ENCODE assay signal across 14 cellular contexts in the genomic region with DNA sequence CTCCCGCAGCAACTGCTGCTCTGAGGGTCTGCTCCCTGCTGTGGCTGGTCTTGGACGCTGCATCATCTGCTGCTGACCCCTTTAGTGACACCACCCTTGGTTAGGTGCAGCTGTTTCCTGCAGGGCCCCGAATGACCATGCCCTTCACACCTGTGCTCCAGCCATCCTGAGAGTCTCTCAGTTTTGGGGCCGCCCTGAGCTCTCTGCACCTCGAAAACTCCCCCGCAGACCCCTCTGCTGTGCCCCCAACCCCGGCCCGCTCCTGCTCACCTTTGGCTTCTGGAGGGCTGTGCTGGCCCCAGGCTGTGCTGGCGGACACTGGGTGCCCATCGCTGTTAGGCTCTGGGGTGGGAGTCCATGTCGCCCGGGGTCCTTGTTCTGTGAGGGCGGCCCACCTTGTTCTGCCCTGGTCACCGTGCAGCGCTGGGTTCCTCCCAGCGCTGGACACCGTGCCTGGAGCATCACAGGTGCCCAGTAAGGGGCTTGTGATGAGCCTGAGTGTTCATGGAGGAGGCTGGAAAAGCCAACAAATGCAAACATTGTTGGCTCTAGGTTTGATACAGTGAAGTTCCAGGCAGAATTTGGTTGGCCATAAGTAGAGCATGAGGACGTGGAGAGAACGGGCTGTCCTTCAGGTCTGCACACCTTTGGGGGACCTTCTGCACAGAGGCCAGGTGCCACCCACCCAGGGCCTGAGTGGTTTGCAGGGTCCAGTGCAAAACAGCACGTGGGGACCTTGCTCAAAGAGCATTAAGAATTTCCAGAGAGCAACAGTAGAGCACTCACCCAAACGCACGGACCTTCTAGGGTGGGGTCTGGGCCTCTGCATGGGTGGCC. TPM values are rescaled to one million over a fixed set of nuclear protein-coding genes. Genes with fewer than 3 reads are reported as not detected.
A peak's percentile ranks its signal among the peaks of the same experiment; 100 is the strongest.
DNase-seq lines count a peak whose midpoint lies in the region; ATAC-seq, FAIRE-seq and TF ChIP-seq lines count a peak whose summit lies in the region.
"Had no signal": no experiment of that assay in that cellular context is flagged by ENCODE, and none has a peak within 500 bp of the region (broad histone marks: within the 10 kb centered on the region; RNA-seq: fewer than 3 reads in every experiment).

No MANE protein-coding gene starts in this region.

- FAIRE-seq in kidney (lab: Jason Lieb, UNC) = no peak

- no peaks in the 10 kb centered on the region for H3K4me1 ChIP-seq in Peyer's patch
- H3K4me1 ChIP-seq in kidney (ENCODE audit: control insufficient read depth in 1 of 2, insufficient read depth in 1 of 2, low read depth in 1 of 2, low read length in 2 of 2) = no peaks in the 10 kb centered on the region
- peaks cover 0 to 26% (median 25%) of the 10 kb centered on the region in 4 donors for H3K4me1 ChIP-seq in sigmoid colon
- H3K4me1 ChIP-seq: adrenal gland, HAP-1, prostate gland had no signal

- no peak for DNase-seq in activated CD8-positive, alpha-beta memory T cell treated with anti-CD3 and anti-CD28 coated beads, Interleukin-2, amount 10 ng/mL, durations not matched to agents 7 days and 5 days
- DNase-seq in activated CD8-positive, alpha-beta memory T cell treated with anti-CD3 and anti-CD28 coated beads, Interleukin-2, amount 50 U/mL, for 48 hours = no peak
- DNase-seq in Peyer's patch (peak in 2 of 3 donors; percentile 43 to 48), kidney (peak; percentile 65), sigmoid colon (peak; percentile 63), GF-D8 (lab: John Stamatoyannopoulos, UW) (no peak), SW 1271 (lab: John Stamatoyannopoulos, UW) (no peak), 8988T (no peak)
- DNase-seq: COR-L47, NCI-H2171 treated with DMSO at 0.1 percent for 48 hours had no signal

- no peak for TF ChIP-seq EP300 in sigmoid colon (IDR thresholded peaks at IDR 0.05)

- H3K27ac ChIP-seq in Peyer's patch (no peak overlapping the region), kidney (ENCODE audit: low read depth in 2 of 2, low read length in 2 of 2) (no peak overlapping the region), sigmoid colon (no peak overlapping the region)
- H3K27ac ChIP-seq: adrenal gland, prostate gland, thoracic aorta had no signal

- H3K36me3 ChIP-seq in Peyer's patch (no peaks in the 10 kb centered on the region), kidney (ENCODE audit: control insufficient read depth in 1 of 2, insufficient read depth in 2 of 2, low read length in 2 of 2) (no peaks in the 10 kb centered on the region), sigmoid colon (peaks cover 0 to 4% (median 0%) of the 10 kb centered on the region in 4 donors)
- H3K36me3 ChIP-seq: HAP-1, prostate gland had no signal

- TF ChIP-seq POLR2A in Peyer's patch (IDR thresholded peaks at IDR 0.05) = no peak
- no peak for TF ChIP-seq POLR2A in sigmoid colon (IDR thresholded peaks at IDR 0.05)

- CTCF ChIA-PET in activated CD8-positive, alpha-beta memory T cell treated with anti-CD3 and anti-CD28 coated beads, Interleukin-2, amount 10 ng/mL, durations not matched to agents 7 days and 5 days (lab: Charles Lee) = interaction anchor here (4.5 kb wide), 1 partner anchor 10 kb away, joined by 29 read pairs; no protein-coding TSS in a partner anchor

- no peak overlapping the region for H3K4me3 Mint-ChIP-seq in activated CD8-positive, alpha-beta memory T cell treated with anti-CD3 and anti-CD28 coated beads, Interleukin-2, amount 10 ng/mL, durations not matched to agents 7 days and 5 days

- H3K4me1 Mint-ChIP-seq in activated CD8-positive, alpha-beta memory T cell treated with anti-CD3 and anti-CD28 coated beads, Interleukin-2, amount 10 ng/mL, durations not matched to agents 7 days and 5 days = peaks cover 3% of the 10 kb centered on the region

- intact Hi-C loops in kidney (cut with DNase I) (no loop called here), sigmoid colon (cut with DNase I) (loop anchor here (10.0 kb wide), 1 partner anchor 230 kb away; a partner anchor contains a TSS)

- ATAC-seq in activated CD8-positive, alpha-beta memory T cell treated with anti-CD3 and anti-CD28 coated beads, Interleukin-2, amount 10 ng/mL, durations not matched to agents 7 days and 5 days = peak; percentile 53

- no peaks in the 10 kb centered on the region for H3K9me3 ChIP-seq in Peyer's patch
- H3K9me3 ChIP-seq in kidney (ENCODE audit: control insufficient read depth in 1 of 2, low read length in 2 of 2) = no peaks in the 10 kb centered on the region
- H3K9me3 ChIP-seq in sigmoid colon = no peaks in the 10 kb centered on the region
- H3K9me3 ChIP-seq: adrenal gland, HAP-1, prostate gland, thoracic aorta had no signal

- H3K9ac ChIP-seq in kidney (ENCODE audit: low read length in 2 of 2) = no peak overlapping the region

- H3K27ac Mint-ChIP-seq in activated CD8-positive, alpha-beta memory T cell treated with anti-CD3 and anti-CD28 coated beads, Interleukin-2, amount 10 ng/mL, durations not matched to agents 7 days and 5 days = no peak overlapping the region

- H3K27me3 ChIP-seq in Peyer's patch (no peaks in the 10 kb centered on the region), sigmoid colon (no peaks in the 10 kb centered on the region)
- H3K27me3 ChIP-seq: adrenal gland had no signal

- TF ChIP-seq CTCF in Peyer's patch (IDR thresholded peaks at IDR 0.05) = no peak
- TF ChIP-seq CTCF in kidney (IDR thresholded peaks at IDR 0.05; ENCODE audit: borderline replicate concordance, extremely low read depth, insufficient read depth) = no peak
- TF ChIP-seq CTCF in sigmoid colon (IDR thresholded peaks at IDR 0.05) = no peak

- 72 to 80% methylated on average over 22 of the region's 22 CpGs for WGBS in sigmoid colon, 2 donors

- H3K9me3 Mint-ChIP-seq in activated CD8-positive, alpha-beta memory T cell treated with anti-CD3 and anti-CD28 coated beads, Interleukin-2, amount 10 ng/mL, durations not matched to agents 7 days and 5 days (ENCODE audit: low read depth) = no peaks in the 10 kb centered on the region

- no peak overlapping the region for H3K4me3 ChIP-seq in Peyer's patch
- H3K4me3 ChIP-seq in kidney (ENCODE audit: low read length in 2 of 2) = no peak overlapping the region
- no peak overlapping the region for H3K4me3 ChIP-seq in sigmoid colon
- H3K4me3 ChIP-seq: adrenal gland, HAP-1, prostate gland, thoracic aorta had no signal

- H3K36me3 Mint-ChIP-seq in activated CD8-positive, alpha-beta memory T cell treated with anti-CD3 and anti-CD28 coated beads, Interleukin-2, amount 10 ng/mL, durations not matched to agents 7 days and 5 days = no peaks in the 10 kb centered on the region

- no peaks in the 10 kb centered on the region for H3K27me3 Mint-ChIP-seq in activated CD8-positive, alpha-beta memory T cell treated with anti-CD3 and anti-CD28 coated beads, Interleukin-2, amount 10 ng/mL, durations not matched to agents 7 days and 5 days

RNA-seq across cellular contexts. Expression of a gene that starts 12.3 kb away (rescaled TPM):
- 10 to 100 TPM; 16.0 to 19.4 TPM for total RNA-seq in activated CD8-positive, alpha-beta memory T cell treated with anti-CD3 and anti-CD28 coated beads, Interleukin-2, amount 10 ng/mL, durations not matched to agents 7 days and 5 days
- 10 to 100 TPM; 38.5 to 80.0 (median 57.1) TPM for total RNA-seq in Peyer's patch
- total RNA-seq in kidney = 29.2 TPM
- polyA plus RNA-seq in kidney (ENCODE audit: insufficient read depth, low read depth, low replicate concordance) = 43.2 TPM
- total RNA-seq in sigmoid colon = 10 to 100 TPM; 33.5 to 75.3 (median 49.1) TPM
- 10 to 100 TPM; 18.0 to 36.5 (median 24.6) TPM for polyA plus RNA-seq in sigmoid colon

RNA-seq across cellular contexts. Expression of a gene that starts 56.1 kb away (rescaled TPM):
- 1 to 10 TPM; 1.4 to 2.2 TPM for total RNA-seq in activated CD8-positive, alpha-beta memory T cell treated with anti-CD3 and anti-CD28 coated beads, Interleukin-2, amount 10 ng/mL, durations not matched to agents 7 days and 5 days
- total RNA-seq in Peyer's patch (10 to 100 TPM in 2 of 4 donors, 1 to 10 TPM in 2; 7.4 to 15.6 (median 9.9) TPM), kidney (7.4 TPM), sigmoid colon (1 to 10 TPM; 2.0 to 4.3 (median 2.4) TPM)
- polyA plus RNA-seq in kidney (ENCODE audit: insufficient read depth, low read depth, low replicate concordance) (10.5 TPM), sigmoid colon (10 to 100 TPM in 1 of 3 donors, 1 to 10 TPM in 2; 2.5 to 16.7 (median 3.0) TPM)

Comparison
In these comparisons a context has a peak if more than half of its experiments do, and no peak if none do; other contexts are left out.
1. DNase-seq: peak in Peyer's patch (2 of 3), kidney (single experiment) and sigmoid colon (single experiment); none in activated CD8-positive, alpha-beta memory T cell treated with anti-CD3 and anti-CD28 coated beads, Interleukin-2, amount 10 ng/mL, durations not matched to agents 7 days and 5 days (single experiment), activated CD8-positive, alpha-beta memory T cell treated with anti-CD3 and anti-CD28 coated beads, Interleukin-2, amount 50 U/mL, for 48 hours (single experiment), GF-D8 (single experiment), SW 1271 (0 of 2) and 8988T (single experiment).